Comparison of ENCODE assay signal across 8 cellular contexts in genomic region chr21:43426404-43427241, GRCh38. TPM values are rescaled to one million over a fixed set of nuclear protein-coding genes. Genes with fewer than 3 reads are reported as not detected.
A peak's percentile ranks its signal among the peaks of the same experiment; 100 is the strongest.
DNase-seq lines count a peak whose midpoint lies in the region; ATAC-seq, FAIRE-seq and TF ChIP-seq lines count a peak whose summit lies in the region.
"Not testable (repeated sequence)": the region's sequence is repeated elsewhere in the genome, so short reads cannot be mapped to it uniquely, and the experiment has no call there.

SIK1 (minus strand) TSS chr21:43427131; CDS start chr21:43426178, 953 bp downstream.

- H3K9me3 ChIP-seq in RWPE2 (ENCODE audit: severe bottlenecking); body of pancreas; keratinocyte (ENCODE audit: control insufficient read depth, low read depth, low read length); tibial nerve: not testable (repeated sequence)

- H4K20me1 ChIP-seq in keratinocyte (ENCODE audit: control insufficient read depth, extremely low read depth, insufficient read depth, low read length): not testable (repeated sequence)

- H3K4me3 ChIP-seq in RWPE2 (ENCODE audit: severe bottlenecking); body of pancreas; keratinocyte (ENCODE audit: control insufficient read depth in 2 of 3, extremely low read depth in 1 of 3, insufficient read depth in 2 of 3, low read depth in 1 of 3, low read length in 3 of 3); tibial nerve: not testable (repeated sequence)

- not testable (repeated sequence) for TF ChIP-seq CTCF in RWPE2 (IDR thresholded peaks at IDR 0.05; ENCODE audit: poor library complexity, severe bottlenecking); body of pancreas (IDR thresholded peaks at IDR 0.05); keratinocyte (optimal IDR thresholded peaks at IDR 0.05 in 1 of 3, IDR thresholded peaks at IDR 0.05 in 1 of 3, conservative IDR thresholded peaks at IDR 0.05 in 1 of 3; ENCODE audit: extremely low read depth in 1 of 3, insufficient read depth in 2 of 3, low read length in 3 of 3); omental fat pad (IDR thresholded peaks at IDR 0.05); tibial nerve (IDR thresholded peaks at IDR 0.05)

- not testable (repeated sequence) for H3K79me2 ChIP-seq in keratinocyte (ENCODE audit: control insufficient read depth, insufficient read depth, low read length)

- not testable (repeated sequence) for H3K27ac ChIP-seq in RWPE2 (ENCODE audit: poor library complexity, severe bottlenecking); body of pancreas; keratinocyte (ENCODE audit: control insufficient read depth, insufficient read depth, low read length); tibial nerve

- H3K36me3 ChIP-seq in RWPE2 (ENCODE audit: low read depth); body of pancreas (replicated peaks in 1 of 2; ENCODE audit: insufficient read depth in 1 of 2, low read depth in 2 of 2); keratinocyte (ENCODE audit: control insufficient read depth in 2 of 2, extremely low read depth in 1 of 2, insufficient read depth in 2 of 2, low read length in 2 of 2); tibial nerve: not testable (repeated sequence)

- H3K4me2 ChIP-seq in keratinocyte (ENCODE audit: control insufficient read depth, extremely low read depth, insufficient read depth, low read depth, low read length): not testable (repeated sequence)

- TF ChIP-seq POLR2A in GM18505 (IDR thresholded peaks at IDR 0.05; ENCODE audit: borderline replicate concordance, extremely low read depth, insufficient read depth, insufficient read length); body of pancreas (IDR thresholded peaks at IDR 0.05); tibial nerve (IDR thresholded peaks at IDR 0.05): not testable (repeated sequence)

- intact Hi-C loops in body of pancreas (cut with DNase I): not testable (repeated sequence)

- peak; percentile 3 for ATAC-seq in GM18505 (IDR thresholded peaks at IDR 0.05; ENCODE audit: unreplicated experiment)
- ATAC-seq in GM21529 (IDR thresholded peaks at IDR 0.05; ENCODE audit: unreplicated experiment): peak; percentile 40
- peak; percentile 36 for ATAC-seq in HG03064 (IDR thresholded peaks at IDR 0.05; ENCODE audit: low read depth, unreplicated experiment)
- ATAC-seq in RWPE2 (ENCODE audit: low read depth): peak; percentile 43
- peak; percentile 7 for ATAC-seq in body of pancreas
- peak; percentile 58 for ATAC-seq in omental fat pad (ENCODE audit: low FRiP score)

- not testable (repeated sequence) for H3K9ac ChIP-seq in keratinocyte (ENCODE audit: control insufficient read depth, extremely low read depth, insufficient read depth, low read length)

- TF ChIP-seq EP300 in tibial nerve (IDR thresholded peaks at IDR 0.05): not testable (repeated sequence)

- not testable (repeated sequence) for H3K4me1 ChIP-seq in RWPE2 (ENCODE audit: insufficient read depth, poor library complexity, severe bottlenecking); body of pancreas; keratinocyte (ENCODE audit: control insufficient read depth, extremely low read depth, insufficient read depth, low read length); tibial nerve

- dilution Hi-C loops in keratinocyte (cut with MboI; ENCODE audit: extremely low pct_ligation_motif_present, low sequenced_read_pairs): not testable (repeated sequence)

- no CpG with 5 or more reads among the region's 120 CpGs for WGBS in body of pancreas, 2 donors
- no CpG with 5 or more reads among the region's 120 CpGs for WGBS in tibial nerve, 2 donors

- H3K27me3 ChIP-seq in RWPE2 (ENCODE audit: insufficient read depth, poor library complexity, severe bottlenecking); body of pancreas; keratinocyte (ENCODE audit: control insufficient read depth, extremely low read depth, insufficient read depth, low read length); tibial nerve: not testable (repeated sequence)

- not testable (repeated sequence) for FAIRE-seq in keratinocyte (lab: Jason Lieb, UNC)

- not testable (repeated sequence) for DNase-seq in RWPE2 (ENCODE audit: low spot score); body of pancreas; keratinocyte (ENCODE audit: low read depth, low spot score); omental fat pad (ENCODE audit: low spot score); tibial nerve (ENCODE audit: low spot score in 2 of 2)

- not testable (repeated sequence) for H3K9me1 ChIP-seq in keratinocyte (ENCODE audit: control insufficient read depth, extremely low read depth, insufficient read depth, low read length)

- not testable (repeated sequence) for H2AFZ ChIP-seq in keratinocyte (ENCODE audit: control insufficient read depth, low read length)

RNA-seq across cellular contexts. Expression of gene SIK1, which starts in this region (rescaled TPM):
- total RNA-seq in body of pancreas (10 to 100 TPM in 1 of 2 donors, under 1 TPM in 1; 0.52 to 43.2 TPM), omental fat pad (10 to 100 TPM in 2 of 4 donors, 1 to 10 TPM in 2; 3.8 to 86.6 (median 14.5) TPM), tibial nerve (10 to 100 TPM; 21.3 to 45.1 (median 31.5) TPM)
- 24.6 to 49.6 TPM (median 25.5 TPM) in 3 replicates for polyA plus RNA-seq in keratinocyte
- polyA plus RNA-seq in keratinocyte (2011; ENCODE audit: low read depth): 94.3 TPM
- polyA plus RNA-seq in keratinocyte (2011; cell fraction: cytosol; rRNA removed): 13.1 and 26.6 TPM in 2 replicates
- polyA plus RNA-seq in keratinocyte (2011; cell fraction: nucleus; rRNA removed): 122 and 124 TPM in 2 replicates
- 15.0 and 20.4 TPM in 2 replicates for polyA plus RNA-seq in keratinocyte (2012; ENCODE audit: low replicate concordance)
- polyA minus RNA-seq in keratinocyte: 19.9 to 37.9 TPM (median 25.2 TPM) in 3 replicates
- polyA minus RNA-seq in keratinocyte (2011; cell fraction: cytosol; rRNA and poly(A)+ RNA removed): 59.5 TPM
- polyA minus RNA-seq in keratinocyte (2011; cell fraction: nucleus; rRNA and poly(A)+ RNA removed): 43.2 and 64.8 TPM in 2 replicates

Comparison
In these comparisons a context has a peak if more than half of its experiments do, and no peak if none do; other contexts are left out.
1. ATAC-seq: peak in every context shown above with its lines; median percentile 58 in omental fat pad; 43 in RWPE2; 40 in GM21529; 36 in HG03064; 7 in body of pancreas; 3 in GM18505.